In genomic region chr11:70122490-70123198, GRCh38 we compare ENCODE assay signal across 26 cellular contexts. TPM values are rescaled to one million over a fixed set of nuclear protein-coding genes. Genes with fewer than 3 reads are reported as not detected.
DNase-seq lines count a peak whose midpoint lies in the region; ATAC-seq and TF ChIP-seq lines count a peak whose summit lies in the region.
"Had no signal": no experiment of that assay in that cellular context is flagged by ENCODE, and none has a peak within 500 bp of the region (broad histone marks: within the 10 kb centered on the region; RNA-seq: fewer than 3 reads in every experiment).

No MANE protein-coding gene starts in this region.

- no peak overlapping the region for H2AFZ ChIP-seq in MM.1S (ENCODE audit: low read length)

- H3K9me2 ChIP-seq in MM.1S (replicated peaks; ENCODE audit: insufficient read depth, low read length) = no peaks in the 10 kb centered on the region

- TF ChIP-seq CTCF in MM.1S (IDR thresholded peaks at IDR 0.05; ENCODE audit: low read length) = no peak

- no peaks in the 10 kb centered on the region for H3K79me2 ChIP-seq in MM.1S (ENCODE audit: low read length)

- ATAC-seq in left lobe of liver = peak; percentile 21
- ATAC-seq: activated naive CD8-positive, alpha-beta T cell treated with anti-CD3 and anti-CD28 coated beads, Interleukin-2, amount 50 U/mL, for 24 hours had no signal

- H3K4me3 ChIP-seq in BLaER1 treated with 17β-estradiol and CSF1 and Interleukin-3, amounts not matched to agents 10 nM and 100 nM = no peak overlapping the region
- H3K4me3 ChIP-seq in MM.1S (ENCODE audit: low read length) = no peak overlapping the region
- H3K4me3 ChIP-seq: upper lobe of left lung had no signal

- H3K4me2 ChIP-seq in BLaER1 treated with 17β-estradiol and CSF1 and Interleukin-3, amounts not matched to agents 10 nM and 100 nM = peak overlapping the region in 9 of 11 experiments; percentile 62 to 86 (median 79); a peak in 17 of 22 replicates
- no peak overlapping the region for H3K4me2 ChIP-seq in MM.1S (ENCODE audit: low read depth, low read length)

- peaks cover 0 to 5% (median 0%) of the 10 kb centered on the region in 11 experiments; a peak in 1 of 22 replicates for H4K20me1 ChIP-seq in BLaER1 treated with 17β-estradiol and CSF1 and Interleukin-3, amounts not matched to agents 10 nM and 100 nM
- no peaks in the 10 kb centered on the region for H4K20me1 ChIP-seq in MM.1S (ENCODE audit: insufficient read depth, low read length)

- H3K4me1 ChIP-seq in BLaER1 treated with 17β-estradiol and CSF1 and Interleukin-3, amounts not matched to agents 10 nM and 100 nM = peaks cover 8 to 49% (median 41%) of the 10 kb centered on the region in 10 experiments; a peak in 18 of 20 replicates
- no peaks in the 10 kb centered on the region for H3K4me1 ChIP-seq in MM.1S (ENCODE audit: low read length)
- H3K4me1 ChIP-seq: upper lobe of left lung had no signal

- H3K9me3 ChIP-seq in BLaER1 treated with 17β-estradiol and CSF1 and Interleukin-3, amounts not matched to agents 10 nM and 100 nM (replicated peaks in 1 of 11) = no peaks in the 10 kb centered on the region
- no peaks in the 10 kb centered on the region for H3K9me3 ChIP-seq in MM.1S (replicated peaks; ENCODE audit: insufficient read depth, low read length)
- H3K9me3 ChIP-seq: neutrophil, upper lobe of left lung had no signal

- peak overlapping the region in 2 of 11 experiments; percentile 34 to 52; a peak in 2 of 22 replicates for H3K9ac ChIP-seq in BLaER1 treated with 17β-estradiol and CSF1 and Interleukin-3, amounts not matched to agents 10 nM and 100 nM
- H3K9ac ChIP-seq in MM.1S (ENCODE audit: low read length) = no peak overlapping the region

- H3F3A ChIP-seq in MM.1S (ENCODE audit: insufficient read depth, low read length) = no peaks in the 10 kb centered on the region

- H3K27ac ChIP-seq in BLaER1 treated with 17β-estradiol and CSF1 and Interleukin-3, amounts not matched to agents 10 nM and 100 nM = peak overlapping the region in 4 of 11 experiments; percentile 73 to 77 (median 74); a peak in 4 of 22 replicates
- H3K27ac ChIP-seq in MM.1S (ENCODE audit: low read length) = no peak overlapping the region
- H3K27ac ChIP-seq: neutrophil, upper lobe of left lung had no signal

- peak in 2 of 3 experiments; percentile 27 to 42 for DNase-seq in NCI-H1417 (lab: John Stamatoyannopoulos, UW)
- no peak for DNase-seq in NCI-H1417 treated with DMSO at 0.1 percent for 48 hours (lab: John Stamatoyannopoulos, UW)
- DNase-seq in NCI-H69 (lab: John Stamatoyannopoulos, UW) = peak; percentile 74
- no peak for DNase-seq in left lobe of liver (ENCODE audit: low spot score)
- DNase-seq in MM.1S = no peak
- DNase-seq in NCI-H446 (lab: John Stamatoyannopoulos, UW) = no peak
- DNase-seq in NCI-H510A (lab: John Stamatoyannopoulos, UW) = no peak
- DNase-seq: activated CD4-positive, alpha-beta memory T cell treated with anti-CD3 and anti-CD28 coated beads for 36 hours; activated effector memory CD4-positive, alpha-beta T cell treated with anti-CD3 and anti-CD28 coated beads, Interleukin-2, amount 50 U/mL, for 16 hours; activated naive CD8-positive, alpha-beta T cell treated with anti-CD3 and anti-CD28 coated beads, Interleukin-2, amount 50 U/mL, for 24 hours; cerebellar nuclear complex; COR-L47; EL; H9; kidney; mammary epithelial cell; NCI-H1092; NCI-H2029 treated with DMSO at 0.1 percent for 48 hours; NCI-H524 treated with DMSO at 0.1 percent for 48 hours; SHP77; stimulated activated CD8-positive, alpha-beta memory T cell treated with anti-CD3 and anti-CD28 coated beads, Interleukin-4, amount 100 ng/mL, for 48 hours; T-helper 9 cell had no signal

- no peaks in the 10 kb centered on the region for H3K36me3 ChIP-seq in BLaER1 treated with 17β-estradiol and CSF1 and Interleukin-3, amounts not matched to agents 10 nM and 100 nM
- no peaks in the 10 kb centered on the region for H3K36me3 ChIP-seq in MM.1S (replicated peaks; ENCODE audit: insufficient read depth, low read length)
- H3K36me3 ChIP-seq: neutrophil, upper lobe of left lung had no signal

- H3K27me3 ChIP-seq in BLaER1 treated with 17β-estradiol and CSF1 and Interleukin-3, amounts not matched to agents 10 nM and 100 nM = peaks cover 0 to 20% (median 0%) of the 10 kb centered on the region in 11 experiments; a peak in 6 of 22 replicates
- peaks cover 72% of the 10 kb centered on the region for H3K27me3 ChIP-seq in MM.1S (replicated peaks; ENCODE audit: insufficient read depth, low read length)
- H3K27me3 ChIP-seq: upper lobe of left lung had no signal

RNA-seq across cellular contexts. Expression of gene ANO1, which starts 44.5 kb away (rescaled TPM):
- total RNA-seq in left lobe of liver = 260 TPM
- total RNA-seq: activated CD4-positive, alpha-beta memory T cell treated with anti-CD3 and anti-CD28 coated beads for 36 hours; LHCN-M2 had no signal

Comparison
In these comparisons a context has a peak if more than half of its experiments do, and no peak if none do; other contexts are left out.
1. DNase-seq: peak in NCI-H1417 (2 of 3) and NCI-H69 (single experiment); none in NCI-H1417 treated with DMSO at 0.1 percent for 48 hours (single experiment), left lobe of liver (single experiment), MM.1S (single experiment), NCI-H446 (0 of 2) and NCI-H510A (single experiment).